Comparison of ENCODE assay signal across 14 cellular contexts in the genomic region with DNA sequence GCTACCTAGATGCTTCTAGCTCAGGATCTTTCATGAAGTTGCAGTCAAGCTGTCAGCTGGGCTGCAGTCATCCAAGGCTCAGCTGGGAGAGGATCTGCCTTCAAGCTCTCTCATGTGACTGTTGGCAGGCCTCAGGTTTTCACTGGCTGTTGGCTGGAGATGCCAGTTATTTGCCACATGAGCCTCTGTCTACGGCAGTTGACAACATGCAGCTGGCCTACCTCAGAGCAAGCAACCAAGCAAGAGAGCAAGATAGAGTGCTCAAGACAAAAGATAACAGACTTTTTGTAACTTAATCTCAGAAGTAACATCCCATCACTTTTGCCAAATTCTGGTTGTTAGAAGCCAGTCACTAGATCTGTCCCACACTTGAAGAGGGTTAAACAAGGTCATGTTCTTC.
DNase-seq lines count a peak whose midpoint lies in the region; TF ChIP-seq lines count a peak whose summit lies in the region.
"Had no signal": no experiment of that assay in that cellular context is flagged by ENCODE, and none has a peak within 500 bp of the region (broad histone marks: within the 10 kb centered on the region; RNA-seq: fewer than 3 reads in every experiment).

No MANE protein-coding gene starts in this region.

- H3K36me3 Mint-ChIP-seq in activated CD4-positive, alpha-beta T cell treated with anti-CD3 and anti-CD28 coated beads, Interleukin-2, amount 10 ng/mL, durations not matched to agents 24 days and 14 days (ENCODE audit: low read depth) = no peaks in the 10 kb centered on the region

- DNase-seq in AG04450 (ENCODE audit: low read depth, low spot score) (peak; percentile 38), NCI-H2196 (lab: John Stamatoyannopoulos, UW; ENCODE audit: unreplicated experiment) (peak; percentile 65), fibroblast of peridontal ligament (ENCODE audit: extremely low read depth) (peak; percentile 35), mucosa of gallbladder (ENCODE audit: low spot score) (peak; percentile 17), HuH-7.5 (ENCODE audit: low spot score) (no peak), SW480 (ENCODE audit: low spot score) (no peak), H7 (no peak)
- DNase-seq in activated CD4-positive, alpha-beta T cell treated with anti-CD3 and anti-CD28 coated beads, Interleukin-2, amount 10 ng/mL, durations not matched to agents 24 days and 14 days = no peak
- DNase-seq: activated CD4-positive, alpha-beta T cell treated with anti-CD3 and anti-CD28 coated beads for 4 hours; NCI-H1048; nephron progenitor cell; T-helper 1 cell; upper lobe of left lung had no signal

- no peak overlapping the region for H3K4me3 ChIP-seq in AG04450 (ENCODE audit: low read depth, low read length)
- H3K4me3 ChIP-seq in H7 (ENCODE audit: insufficient read depth, low read depth, low read length) = no peak overlapping the region
- H3K4me3 ChIP-seq: upper lobe of left lung had no signal

- H3K9me3 ChIP-seq in AG04450 (ENCODE audit: control insufficient read depth, insufficient read depth, low read length) = no peaks in the 10 kb centered on the region
- H3K9me3 ChIP-seq: upper lobe of left lung had no signal

- H3K27ac ChIP-seq in AG04450 (ENCODE audit: low read depth, low read length) = no peak overlapping the region
- H3K27ac ChIP-seq: upper lobe of left lung had no signal

- H3K27me3 ChIP-seq in AG04450 (ENCODE audit: control insufficient read depth, insufficient read depth, low read length) = no peaks in the 10 kb centered on the region
- no peaks in the 10 kb centered on the region for H3K27me3 ChIP-seq in H7 (ENCODE audit: control insufficient read depth, insufficient read depth, low read length)
- H3K27me3 ChIP-seq: upper lobe of left lung had no signal

- H3K9me3 Mint-ChIP-seq in activated CD4-positive, alpha-beta T cell treated with anti-CD3 and anti-CD28 coated beads, Interleukin-2, amount 10 ng/mL, durations not matched to agents 24 days and 14 days = no peaks in the 10 kb centered on the region

- H3K36me3 ChIP-seq in H7 (replicated peaks; ENCODE audit: control insufficient read depth, insufficient read depth, low read length) = no peaks in the 10 kb centered on the region
- H3K36me3 ChIP-seq: upper lobe of left lung had no signal

- H3K4me3 Mint-ChIP-seq in activated CD4-positive, alpha-beta T cell treated with anti-CD3 and anti-CD28 coated beads, Interleukin-2, amount 10 ng/mL, durations not matched to agents 24 days and 14 days = no peak overlapping the region
- H3K4me3 Mint-ChIP-seq: activated T-helper 1 cell treated with anti-CD3 and anti-CD28 coated beads, Interleukin-12 subunit alpha, Interleukin-12 subunit beta, Interleukin-2, Interleukin-4 antibody, amounts not matched to agents 30 ng/mL and 10 ng/mL and 1 ng/mL, durations not matched to agents 14 hours and 24 hours and 36 hours; nephron progenitor cell had no signal

- peaks cover 1% of the 10 kb centered on the region for H3K27me3 Mint-ChIP-seq in activated CD4-positive, alpha-beta T cell treated with anti-CD3 and anti-CD28 coated beads, Interleukin-2, amount 10 ng/mL, durations not matched to agents 24 days and 14 days

- H3K27ac Mint-ChIP-seq in activated CD4-positive, alpha-beta T cell treated with anti-CD3 and anti-CD28 coated beads, Interleukin-2, amount 10 ng/mL, durations not matched to agents 24 days and 14 days = no peak overlapping the region
- H3K27ac Mint-ChIP-seq: activated T-helper 1 cell treated with anti-CD3 and anti-CD28 coated beads, Interleukin-12 subunit alpha, Interleukin-12 subunit beta, Interleukin-2, Interleukin-4 antibody, amounts not matched to agents 30 ng/mL and 10 ng/mL and 1 ng/mL, durations not matched to agents 14 hours and 24 hours and 36 hours had no signal

- CTCF ChIA-PET in AG04450 (lab: Charles Lee) = no interaction called here

- no peaks in the 10 kb centered on the region for H3K4me1 Mint-ChIP-seq in activated CD4-positive, alpha-beta T cell treated with anti-CD3 and anti-CD28 coated beads, Interleukin-2, amount 10 ng/mL, durations not matched to agents 24 days and 14 days

- POLR2A ChIA-PET in AG04450 (lab: Yijun Ruan, JAX) = interaction anchor here (0.6 kb wide), 1 partner anchor 42 kb away, joined by 3 read pairs; no protein-coding TSS in a partner anchor

- intact Hi-C loops in activated CD4-positive, alpha-beta T cell treated with anti-CD3 and anti-CD28 coated beads, Interleukin-2, amount 10 ng/mL, durations not matched to agents 24 days and 14 days (cut with micrococcal nuclease) = no loop called here

- no peak for TF ChIP-seq CTCF in AG04450 (IDR thresholded peaks at IDR 0.05; ENCODE audit: low read depth, low read length)

Comparison
In these comparisons a context has a peak if more than half of its experiments do, and no peak if none do; other contexts are left out.
1. DNase-seq: peak in AG04450 (single experiment), NCI-H2196 (single experiment), fibroblast of peridontal ligament (single experiment) and mucosa of gallbladder (single experiment); none in HuH-7.5 (single experiment), SW480 (single experiment), activated CD4-positive, alpha-beta T cell treated with anti-CD3 and anti-CD28 coated beads, Interleukin-2, amount 10 ng/mL, durations not matched to agents 24 days and 14 days (single experiment) and H7 (single experiment).